ENCODE assay signal across 12 cellular contexts in the genomic region with DNA sequence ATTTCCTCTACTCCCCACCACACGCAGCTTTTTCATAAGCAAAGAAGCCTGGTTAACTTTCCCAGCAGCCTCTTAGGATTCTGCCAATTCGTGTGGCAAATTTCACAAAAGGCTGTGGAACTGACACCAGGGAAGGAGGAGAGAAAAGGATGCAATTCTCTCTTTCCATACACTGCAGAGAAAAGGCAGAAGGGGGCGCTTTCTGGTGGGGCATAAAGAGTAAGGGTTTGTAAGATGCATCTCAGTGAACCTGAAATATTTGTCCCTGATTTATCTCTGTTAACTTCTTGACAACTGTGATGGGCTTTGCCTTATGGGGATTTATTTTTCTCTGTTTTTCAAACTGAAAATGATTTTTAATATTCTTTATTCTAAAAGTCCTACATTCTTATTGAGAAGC. TPM values are rescaled to one million over a fixed set of nuclear protein-coding genes. Genes with fewer than 3 reads are reported as not detected.
A peak's percentile ranks its signal among the peaks of the same experiment; 100 is the strongest.
DNase-seq lines count a peak whose midpoint lies in the region; ATAC-seq and TF ChIP-seq lines count a peak whose summit lies in the region.
"Had no signal": no experiment of that assay in that cellular context is flagged by ENCODE, and none has a peak within 500 bp of the region (broad histone marks: within the 10 kb centered on the region; RNA-seq: fewer than 3 reads in every experiment).

No MANE protein-coding gene starts in this region.

- WGBS in hepatocyte (ENCODE audit: low lambda C conversion rate, missing lambda C conversion rate) = 5% methylated on average over 3 of the region's 3 CpGs

- no peaks in the 10 kb centered on the region for H3K4me1 ChIP-seq in RWPE2 (ENCODE audit: insufficient read depth, poor library complexity, severe bottlenecking)
- no peaks in the 10 kb centered on the region for H3K4me1 ChIP-seq in hepatocyte (ENCODE audit: insufficient read depth)

- no peak overlapping the region for H3K27ac ChIP-seq in RWPE2 (ENCODE audit: poor library complexity, severe bottlenecking)
- H3K27ac ChIP-seq in hepatocyte = no peak overlapping the region

- H3K9me2 ChIP-seq in hepatocyte (replicated peaks; ENCODE audit: insufficient read depth) = no peaks in the 10 kb centered on the region

- no peaks in the 10 kb centered on the region for H4K20me1 ChIP-seq in hepatocyte (ENCODE audit: insufficient read depth, poor library complexity, severe bottlenecking)

- ATAC-seq in RWPE2 (ENCODE audit: low read depth) (no peak), GM19328 (IDR thresholded peaks at IDR 0.05; ENCODE audit: unreplicated experiment) (no peak)

- peak; percentile 22; the same call in 1 of the 2 replicates for TF ChIP-seq CTCF in GM12875 (IDR thresholded peaks at IDR 0.05; ENCODE audit: borderline replicate concordance, insufficient read depth, low read depth, low read length)
- peak; percentile 14 for TF ChIP-seq CTCF in RWPE2 (IDR thresholded peaks at IDR 0.05; ENCODE audit: poor library complexity, severe bottlenecking)
- TF ChIP-seq CTCF in hepatocyte (IDR thresholded peaks at IDR 0.05; ENCODE audit: poor library complexity) = peak; percentile 23

- H2AFZ ChIP-seq in hepatocyte = no peak overlapping the region

- no peaks in the 10 kb centered on the region for H3K79me2 ChIP-seq in hepatocyte

- H3K36me3 ChIP-seq in RWPE2 (ENCODE audit: low read depth) (no peaks in the 10 kb centered on the region), hepatocyte (replicated peaks; ENCODE audit: insufficient read depth, low read depth) (no peaks in the 10 kb centered on the region)

- H3K4me2 ChIP-seq in hepatocyte = no peak overlapping the region

- H3K4me3 ChIP-seq in GM12875 (ENCODE audit: low read depth, low read length) = no peak overlapping the region
- no peak overlapping the region for H3K4me3 ChIP-seq in RWPE2 (ENCODE audit: severe bottlenecking)
- no peak overlapping the region for H3K4me3 ChIP-seq in hepatocyte
- H3K4me3 ChIP-seq: lung had no signal

- peak; percentile 6 for DNase-seq in NCI-H1105 treated with DMSO at 0.1 percent for 48 hours (lab: John Stamatoyannopoulos, UW)
- no peak for DNase-seq in NCI-H1105 (lab: John Stamatoyannopoulos, UW)
- no peak for DNase-seq in RWPE2 (ENCODE audit: low spot score)
- no peak for DNase-seq in hepatocyte (ENCODE audit: low spot score)
- DNase-seq in HPDE6-E6E7 (ENCODE audit: extremely low spot score) = no peak
- no peak for DNase-seq in cerebellar cortex (ENCODE audit: low spot score)
- DNase-seq: activated CD8-positive, alpha-beta memory T cell treated with anti-CD3 and anti-CD28 coated beads, Interleukin-2, amount 50 U/mL, for 4 hours; HCEC 1CT; RPMI8226 had no signal

- peaks cover 36% of the 10 kb centered on the region for H3K27me3 ChIP-seq in RWPE2 (ENCODE audit: insufficient read depth, poor library complexity, severe bottlenecking)
- H3K27me3 ChIP-seq in hepatocyte = peaks cover 24% of the 10 kb centered on the region

- no peaks in the 10 kb centered on the region for H3K9me3 ChIP-seq in RWPE2 (ENCODE audit: severe bottlenecking)
- no peaks in the 10 kb centered on the region for H3K9me3 ChIP-seq in hepatocyte (ENCODE audit: low read depth)

RNA-seq across cellular contexts. Expression of a gene that starts 45.5 kb away (rescaled TPM):
- total RNA-seq in hepatocyte = 0.30 and 0.52 TPM in 2 replicates
- polyA plus RNA-seq in hepatocyte = not detected in 2 replicates
